In genomic region chr11:6640036-6640984, GRCh38 we compare ENCODE assay signal across 19 cellular contexts. TPM values are rescaled to one million over a fixed set of nuclear protein-coding genes. Genes with fewer than 3 reads are reported as not detected.
DNase-seq lines count a peak whose midpoint lies in the region; ATAC-seq, FAIRE-seq and TF ChIP-seq lines count a peak whose summit lies in the region.
"Had no signal": no experiment of that assay in that cellular context is flagged by ENCODE, and none has a peak within 500 bp of the region (broad histone marks: within the 10 kb centered on the region; RNA-seq: fewer than 3 reads in every experiment).

No MANE protein-coding gene starts in this region.

- no peaks in the 10 kb centered on the region; a peak in 1 of 8 replicates for H3K36me3 ChIP-seq in H1 (ENCODE audit: control insufficient read depth in 2 of 4, insufficient read depth in 4 of 4, low read length in 3 of 4)
- H3K36me3 ChIP-seq in mesenchymal stem cell (ENCODE audit: control insufficient read depth in 1 of 2, insufficient read depth in 2 of 2, low read depth in 1 of 2, low read length in 2 of 2): peaks cover 0 to 17% of the 10 kb centered on the region in 2 experiments

- peaks cover 0 to 2% of the 10 kb centered on the region in 2 experiments for H4K20me1 ChIP-seq in H1 (replicated peaks in 1 of 2; ENCODE audit: control insufficient read depth in 1 of 2, insufficient read depth in 2 of 2, low read length in 2 of 2)

- H3K4me1 ChIP-seq in H1 (replicated peaks in 1 of 4; ENCODE audit: control insufficient read depth in 3 of 4, insufficient read depth in 4 of 4, low read length in 3 of 4) (no peaks in the 10 kb centered on the region), mesenchymal stem cell (ENCODE audit: control insufficient read depth, insufficient read depth, low read depth, low read length) (peaks cover 7% of the 10 kb centered on the region)

- no peak overlapping the region for H2AFZ ChIP-seq in H1 (ENCODE audit: low read length)
- H2AFZ ChIP-seq in mesenchymal stem cell (ENCODE audit: low read depth, low read length): no peak overlapping the region
- H2AFZ ChIP-seq: GM23338 had no signal

- no peak for TF ChIP-seq CTCF in H1 (IDR thresholded peaks at IDR 0.05; ENCODE audit: control extremely low read depth in 1 of 3, insufficient read depth in 1 of 3, low read depth in 1 of 3, low read length in 3 of 3)

- no peak overlapping the region for H3K23ac ChIP-seq in H1 (ENCODE audit: insufficient read length)
- no peak overlapping the region for H3K23ac ChIP-seq in mesenchymal stem cell (ENCODE audit: low read length in 2 of 2)

- 0 out of 2 replicates have a peak overlapping the region, but pooled peaks have one; percentile 44 for H2AK5ac ChIP-seq in H1 (ENCODE audit: low read depth, low read length)
- no peak overlapping the region for H2AK5ac ChIP-seq in mesenchymal stem cell (ENCODE audit: low read length, severe bottlenecking)

- no peaks in the 10 kb centered on the region for H3K79me2 ChIP-seq in H1 (ENCODE audit: control insufficient read depth in 1 of 2, insufficient read depth in 2 of 2, low read length in 2 of 2)

- H3K27me3 ChIP-seq in H1 (replicated peaks in 1 of 4; ENCODE audit: control insufficient read depth in 3 of 4, extremely low read depth in 1 of 4, insufficient read depth in 3 of 4, low read length in 3 of 4) (no peaks in the 10 kb centered on the region; a peak in 1 of 7 replicates), mesenchymal stem cell (ENCODE audit: control insufficient read depth in 1 of 2, insufficient read depth in 1 of 2, low read length in 2 of 2) (peaks cover 3 to 33% of the 10 kb centered on the region in 2 experiments)
- H3K27me3 ChIP-seq: BLaER1 had no signal

- FAIRE-seq in H1 (lab: Jason Lieb, UNC): no peak
- FAIRE-seq: A549, HTR-8/SVneo had no signal

- H2BK20ac ChIP-seq in H1 (ENCODE audit: low read length): no peak overlapping the region

- ATAC-seq in left ventricle myocardium superior (no peak), Right ventricle myocardium inferior (no peak), left lobe of liver (no peak), HG03280 (IDR thresholded peaks at IDR 0.05; ENCODE audit: unreplicated experiment) (no peak)
- ATAC-seq: A549; CD8-positive, alpha-beta T cell; HCT116 had no signal

- no peaks in the 10 kb centered on the region for H3K9me3 ChIP-seq in H1 (ENCODE audit: insufficient read depth in 2 of 2, low read depth in 1 of 2, low read length in 1 of 2)
- peaks cover 5% of the 10 kb centered on the region for H3K9me3 ChIP-seq in mesenchymal stem cell (ENCODE audit: control insufficient read depth, low read length)
- H3K9me3 ChIP-seq: A549, BLaER1 had no signal

- 90% methylated on average over 36 of the region's 36 CpGs; no CpG with 5 or more reads in 1 of the 2 experiments for WGBS in H1 (ENCODE audit: extremely low coverage in 1 of 2, insufficient coverage in 1 of 2, insufficient read length in 1 of 2, insufficient replicate concordance in 2 of 2, low coverage in 1 of 2, low lambda C conversion rate in 2 of 2, missing lambda C conversion rate in 1 of 2), 2 experiments
- 96% methylated on average over 36 of the region's 36 CpGs for WGBS in mesenchymal stem cell

- H2BK5ac ChIP-seq in H1 (ENCODE audit: low read depth, low read length): no peak overlapping the region
- H2BK5ac ChIP-seq in mesenchymal stem cell (ENCODE audit: low read depth, low read length, poor library complexity, severe bottlenecking): no peak overlapping the region

- no peak overlapping the region for H3K18ac ChIP-seq in H1 (ENCODE audit: extremely low read depth, low read length)
- H3K18ac ChIP-seq in mesenchymal stem cell (ENCODE audit: low read depth in 1 of 2, low read length in 2 of 2): no peak overlapping the region

- H3K27ac ChIP-seq in H1 (ENCODE audit: low read depth, low read length) (no peak overlapping the region), mesenchymal stem cell (ENCODE audit: low read length, poor library complexity, severe bottlenecking) (no peak overlapping the region)
- H3K27ac ChIP-seq: 22Rv1, A549, BLaER1 had no signal

- H3K23me2 ChIP-seq in H1 (ENCODE audit: low read depth, low read length): no peaks in the 10 kb centered on the region

- H2BK12ac ChIP-seq in H1 (ENCODE audit: low read depth, low read length) (no peak overlapping the region), mesenchymal stem cell (ENCODE audit: low read length in 2 of 2) (no peak overlapping the region)

- no peak overlapping the region for H4K5ac ChIP-seq in H1 (ENCODE audit: insufficient read length, low read depth, low read length)

- H4K8ac ChIP-seq in H1 (ENCODE audit: extremely low read depth, insufficient read depth, low read length) (no peak overlapping the region), mesenchymal stem cell (ENCODE audit: low read length) (no peak overlapping the region)

- POLR2A ChIA-PET in H1 (lab: Charles Lee; ENCODE audit: partially characterized antibody): no interaction called here

- no peak overlapping the region for H4K91ac ChIP-seq in H1 (replicated peaks; ENCODE audit: insufficient read length, low read length)
- H4K91ac ChIP-seq in mesenchymal stem cell (ENCODE audit: low read length): peak overlapping the region; percentile 10

- no peak overlapping the region for H3K4ac ChIP-seq in H1 (replicated peaks; ENCODE audit: insufficient read length, low read depth, low read length)
- H3K4ac ChIP-seq in mesenchymal stem cell (ENCODE audit: low read depth in 1 of 2, low read length in 2 of 2): no peak overlapping the region

- TF ChIP-seq EP300 in H1 (IDR thresholded peaks at IDR 0.05; ENCODE audit: borderline replicate concordance in 1 of 2, low read depth in 2 of 2, low read length in 2 of 2): no peak

- H2BK15ac ChIP-seq in H1 (ENCODE audit: low read length): no peak overlapping the region
- no peak overlapping the region for H2BK15ac ChIP-seq in mesenchymal stem cell (ENCODE audit: low read depth, poor library complexity, severe bottlenecking)

- H2BK120ac ChIP-seq in H1 (replicated peaks; ENCODE audit: low read depth, low read length) (no peak overlapping the region), mesenchymal stem cell (ENCODE audit: low read depth, low read length) (no peak overlapping the region)

- no peak for TF ChIP-seq POLR2A in H1 (IDR thresholded peaks at IDR 0.05; ENCODE audit: control extremely low read depth in 1 of 2, low read depth in 2 of 2, low read length in 2 of 2)

- intact Hi-C loops in left ventricle myocardium superior (cut with micrococcal nuclease) (no loop called here), Right ventricle myocardium inferior (cut with DNase I) (no loop called here)

- no peak overlapping the region; a peak in 1 of 7 replicates for H3K9ac ChIP-seq in H1 (replicated peaks in 1 of 4; ENCODE audit: extremely low read depth in 1 of 4, low read depth in 3 of 4, low read length in 3 of 4)
- no peak overlapping the region for H3K9ac ChIP-seq in mesenchymal stem cell (ENCODE audit: low read length)
- H3K9ac ChIP-seq: BLaER1 had no signal

- H3K4me3 ChIP-seq in H1 (ENCODE audit: extremely low read depth in 1 of 4, insufficient read depth in 2 of 4, low read depth in 3 of 4, low read length in 4 of 4) (no peak overlapping the region), mesenchymal stem cell (ENCODE audit: insufficient read depth in 1 of 2, low read depth in 1 of 2, low read length in 2 of 2) (no peak overlapping the region)
- H3K4me3 ChIP-seq: A549, BLaER1, GM23338 had no signal

- H3K14ac ChIP-seq in H1 (ENCODE audit: insufficient read length) (no peak overlapping the region), mesenchymal stem cell (ENCODE audit: low read length in 2 of 2) (no peak overlapping the region)

- H3K56ac ChIP-seq in H1 (replicated peaks; ENCODE audit: insufficient read length, low read depth, low read length): no peak overlapping the region

- TF ChIP-seq RAD21 in H1 (IDR thresholded peaks at IDR 0.05 in 1 of 2, conservative IDR thresholded peaks at IDR 0.05 in 1 of 2; ENCODE audit: low read depth in 2 of 2, low read length in 2 of 2): no peak

- H3K79me1 ChIP-seq in H1 (ENCODE audit: low read depth, low read length) (no peaks in the 10 kb centered on the region), mesenchymal stem cell (replicated peaks; ENCODE audit: low read length, poor library complexity, severe bottlenecking) (no peaks in the 10 kb centered on the region)

- CTCF ChIA-PET in H1 (lab: Charles Lee; ENCODE audit: partially characterized antibody): interaction anchor here (1.1 to 2.7 kb wide), 5 partner anchors 8 to 109 kb away, joined by 3 to 10 read pairs (median 3); no protein-coding TSS in a partner anchor

- DNase-seq in left ventricle myocardium superior (peak; percentile 31), Right ventricle myocardium inferior (ENCODE audit: missing footprints) (no peak), H1 (ENCODE audit: low read depth in 1 of 2, low spot score in 2 of 2) (no peak), mesenchymal stem cell (no peak), anterior cingulate cortex (lab: John Stamatoyannopoulos, UW) (no peak), left lobe of liver (ENCODE audit: low spot score) (no peak)
- DNase-seq: Calu3; CD8-positive, alpha-beta T cell; DMS79 treated with DMSO at 0.1 percent for 48 hours; GF-D8; H7; HFFc6 had no signal

- no peak overlapping the region for H3K4me2 ChIP-seq in H1 (ENCODE audit: insufficient read depth in 1 of 2, low read depth in 2 of 2, low read length in 2 of 2)
- no peak overlapping the region for H3K4me2 ChIP-seq in mesenchymal stem cell (ENCODE audit: low read length, poor library complexity, severe bottlenecking)
- H3K4me2 ChIP-seq: A549, BLaER1, GM23338 had no signal

RNA-seq across cellular contexts. Expression of gene DCHS1, which starts 15.3 kb away (rescaled TPM):
- 8.8 TPM for total RNA-seq in left ventricle myocardium superior
- total RNA-seq in Right ventricle myocardium inferior: 10.7 TPM
- 10.5 and 11.3 TPM in 2 replicates for total RNA-seq in H1 (2021; fragmentation: NEBNext Ultra II Directional; extraction: Animal tissue kit (Norgen Biotek cat#: 25700))
- polyA plus RNA-seq in H1 (2011; rRNA removed): 8.2 and 8.9 TPM in 2 replicates
- 3.2 TPM for polyA plus RNA-seq in H1 (2011; cell fraction: cytosol; rRNA removed)
- 15.6 TPM for polyA plus RNA-seq in H1 (2011; cell fraction: nucleus; rRNA removed)
- 3.9 to 8.0 TPM (median 7.0 TPM) in 4 replicates for polyA plus RNA-seq in H1 (2012, experiment 1 of 2)
- polyA plus RNA-seq in H1 (2012, experiment 2 of 2): 5.8 TPM
- 7.3 TPM for polyA plus RNA-seq in H1 (2013, experiment 1 of 2)
- polyA plus RNA-seq in H1 (2013, experiment 2 of 2): 5.6 TPM
- polyA minus RNA-seq in H1 (2011; rRNA and poly(A)+ RNA removed): 16.6 and 19.1 TPM in 2 replicates
- 9.2 TPM for polyA minus RNA-seq in H1 (2011; cell fraction: cytosol; rRNA and poly(A)+ RNA removed)
- polyA minus RNA-seq in H1 (2011; cell fraction: nucleus; rRNA and poly(A)+ RNA removed): 13.0 TPM
- 13.2 TPM for polyA plus RNA-seq in mesenchymal stem cell (2013, experiment 1 of 2)
- polyA plus RNA-seq in mesenchymal stem cell (2013, experiment 2 of 2): 12.1 TPM
- 2.5 TPM for total RNA-seq in left lobe of liver

RNA-seq across cellular contexts. Expression of gene TPP1, which starts 21.1 kb away (rescaled TPM):
- total RNA-seq in left ventricle myocardium superior (77.7 TPM), Right ventricle myocardium inferior (81.5 TPM), left lobe of liver (62.4 TPM)
- total RNA-seq in H1 (2021; fragmentation: NEBNext Ultra II Directional; extraction: Animal tissue kit (Norgen Biotek cat#: 25700)): 34.9 and 36.1 TPM in 2 replicates
- polyA plus RNA-seq in H1 (2011; rRNA removed): 58.4 and 77.5 TPM in 2 replicates
- polyA plus RNA-seq in H1 (2011; cell fraction: cytosol; rRNA removed): 38.3 TPM
- polyA plus RNA-seq in H1 (2011; cell fraction: nucleus; rRNA removed): 70.7 TPM
- 36.5 to 45.0 TPM (median 42.0 TPM) in 4 replicates for polyA plus RNA-seq in H1 (2012, experiment 1 of 2)
- polyA plus RNA-seq in H1 (2012, experiment 2 of 2): 33.6 TPM
- 95.4 TPM for polyA plus RNA-seq in H1 (2013, experiment 1 of 2)
- 91.6 TPM for polyA plus RNA-seq in H1 (2013, experiment 2 of 2)
- 51.8 and 55.5 TPM in 2 replicates for polyA minus RNA-seq in H1 (2011; rRNA and poly(A)+ RNA removed)
- 59.5 TPM for polyA minus RNA-seq in H1 (2011; cell fraction: cytosol; rRNA and poly(A)+ RNA removed)
- 39.6 TPM for polyA minus RNA-seq in H1 (2011; cell fraction: nucleus; rRNA and poly(A)+ RNA removed)
- polyA plus RNA-seq in mesenchymal stem cell (2013, experiment 1 of 2): 425 TPM
- 399 TPM for polyA plus RNA-seq in mesenchymal stem cell (2013, experiment 2 of 2)

RNA-seq across cellular contexts. Expression of gene TAF10, which starts 28.3 kb away (rescaled TPM):
- total RNA-seq in left ventricle myocardium superior: 89.4 TPM
- 90.9 TPM for total RNA-seq in Right ventricle myocardium inferior
- total RNA-seq in H1 (2021; fragmentation: NEBNext Ultra II Directional; extraction: Animal tissue kit (Norgen Biotek cat#: 25700)): 128 and 153 TPM in 2 replicates
- 213 and 242 TPM in 2 replicates for polyA plus RNA-seq in H1 (2011; rRNA removed)
- 166 TPM for polyA plus RNA-seq in H1 (2011; cell fraction: cytosol; rRNA removed)
- 334 TPM for polyA plus RNA-seq in H1 (2011; cell fraction: nucleus; rRNA removed)
- 232 to 283 TPM (median 269 TPM) in 4 replicates for polyA plus RNA-seq in H1 (2012, experiment 1 of 2)
- 61.1 TPM for polyA plus RNA-seq in H1 (2012, experiment 2 of 2)
- 237 TPM for polyA plus RNA-seq in H1 (2013, experiment 1 of 2)
- 233 TPM for polyA plus RNA-seq in H1 (2013, experiment 2 of 2)
- 83.0 and 89.5 TPM in 2 replicates for polyA minus RNA-seq in H1 (2011; rRNA and poly(A)+ RNA removed)
- polyA minus RNA-seq in H1 (2011; cell fraction: cytosol; rRNA and poly(A)+ RNA removed): 58.3 TPM
- 50.7 TPM for polyA minus RNA-seq in H1 (2011; cell fraction: nucleus; rRNA and poly(A)+ RNA removed)
- 187 TPM for polyA plus RNA-seq in mesenchymal stem cell (2013, experiment 1 of 2)
- 195 TPM for polyA plus RNA-seq in mesenchymal stem cell (2013, experiment 2 of 2)
- 52.5 TPM for total RNA-seq in left lobe of liver

RNA-seq across cellular contexts. Expression of gene ILK, which starts 36.7 kb away (rescaled TPM):
- total RNA-seq in left ventricle myocardium superior: 210 TPM
- total RNA-seq in Right ventricle myocardium inferior: 233 TPM
- 91.4 and 103 TPM in 2 replicates for total RNA-seq in H1 (2021; fragmentation: NEBNext Ultra II Directional; extraction: Animal tissue kit (Norgen Biotek cat#: 25700))
- polyA plus RNA-seq in H1 (2011; rRNA removed): 117 and 132 TPM in 2 replicates
- polyA plus RNA-seq in H1 (2011; cell fraction: cytosol; rRNA removed): 123 TPM
- polyA plus RNA-seq in H1 (2011; cell fraction: nucleus; rRNA removed): 135 TPM
- polyA plus RNA-seq in H1 (2012, experiment 1 of 2): 95.0 to 112 TPM (median 104 TPM) in 4 replicates
- polyA plus RNA-seq in H1 (2012, experiment 2 of 2): 121 TPM
- polyA plus RNA-seq in H1 (2013, experiment 1 of 2): 98.3 TPM
- 97.4 TPM for polyA plus RNA-seq in H1 (2013, experiment 2 of 2)
- 132 and 144 TPM in 2 replicates for polyA minus RNA-seq in H1 (2011; rRNA and poly(A)+ RNA removed)
- polyA minus RNA-seq in H1 (2011; cell fraction: cytosol; rRNA and poly(A)+ RNA removed): 74.0 TPM
- 78.7 TPM for polyA minus RNA-seq in H1 (2011; cell fraction: nucleus; rRNA and poly(A)+ RNA removed)
- 309 TPM for polyA plus RNA-seq in mesenchymal stem cell (2013, experiment 1 of 2)
- 311 TPM for polyA plus RNA-seq in mesenchymal stem cell (2013, experiment 2 of 2)
- total RNA-seq in left lobe of liver: 41.1 TPM

RNA-seq across cellular contexts. Expression of gene RRP8, which starts 36.9 kb away (rescaled TPM):
- 22.1 TPM for total RNA-seq in left ventricle myocardium superior
- total RNA-seq in Right ventricle myocardium inferior: 22.9 TPM
- total RNA-seq in H1 (2021; fragmentation: NEBNext Ultra II Directional; extraction: Animal tissue kit (Norgen Biotek cat#: 25700)): 14.9 and 15.4 TPM in 2 replicates
- 3.6 and 4.2 TPM in 2 replicates for polyA plus RNA-seq in H1 (2011; rRNA removed)
- polyA plus RNA-seq in H1 (2011; cell fraction: cytosol; rRNA removed): 4.0 TPM
- polyA plus RNA-seq in H1 (2011; cell fraction: nucleus; rRNA removed): 7.9 TPM
- 10.3 to 11.8 TPM (median 10.6 TPM) in 4 replicates for polyA plus RNA-seq in H1 (2012, experiment 1 of 2)
- polyA plus RNA-seq in H1 (2012, experiment 2 of 2): 16.3 TPM
- polyA plus RNA-seq in H1 (2013, experiment 1 of 2): 14.9 TPM
- 14.9 TPM for polyA plus RNA-seq in H1 (2013, experiment 2 of 2)
- 6.3 and 7.1 TPM in 2 replicates for polyA minus RNA-seq in H1 (2011; rRNA and poly(A)+ RNA removed)
- 6.8 TPM for polyA minus RNA-seq in H1 (2011; cell fraction: cytosol; rRNA and poly(A)+ RNA removed)
- 13.5 TPM for polyA minus RNA-seq in H1 (2011; cell fraction: nucleus; rRNA and poly(A)+ RNA removed)
- 21.1 TPM for polyA plus RNA-seq in mesenchymal stem cell (2013, experiment 1 of 2)
- 22.0 TPM for polyA plus RNA-seq in mesenchymal stem cell (2013, experiment 2 of 2)
- 14.4 TPM for total RNA-seq in left lobe of liver
